9 cellular contexts compared by ENCODE assay signal in genomic region chr14:95536036-95536577, GRCh38. TPM values are rescaled to one million over a fixed set of nuclear protein-coding genes. Genes with fewer than 3 reads are reported as not detected.
DNase-seq lines count a peak whose midpoint lies in the region; ATAC-seq and TF ChIP-seq lines count a peak whose summit lies in the region.
"Had no signal": no experiment of that assay in that cellular context is flagged by ENCODE, and none has a peak within 500 bp of the region (broad histone marks: within the 10 kb centered on the region; RNA-seq: fewer than 3 reads in every experiment).

No MANE protein-coding gene starts in this region.

- no peaks in the 10 kb centered on the region for H3K27me3 ChIP-seq in hepatocyte

- H3K4me3 Mint-ChIP-seq in activated B cell treated with CpG ODN at 0.5 μM for 24 hours: peak overlapping the region; percentile 92
- H3K4me3 Mint-ChIP-seq in stimulated activated naive B cell treated with anti-CD40 and anti-IgM and Interleukin-4, amounts not matched to agents 10 μg/mL and 1 μg/mL and 100 μg/mL, for 72 hours: peak overlapping the region; percentile 98 to 99

- H3K4me3 ChIP-seq in hepatocyte: peak overlapping the region; percentile 41

- H4K20me1 ChIP-seq in hepatocyte (ENCODE audit: insufficient read depth, poor library complexity, severe bottlenecking): peaks cover 26% of the 10 kb centered on the region

- intact Hi-C loops in activated B cell treated with CpG ODN at 0.5 μM for 24 hours (cut with micrococcal nuclease): loop anchor here (10.0 kb wide), 1 partner anchor 1361 kb away; the partner anchor contains the start of gene PPP4R4

- ATAC-seq in activated B cell treated with CpG ODN at 0.5 μM for 24 hours (ENCODE audit: low read depth): no peak
- ATAC-seq in stimulated activated naive B cell treated with anti-CD40 and anti-IgM and Interleukin-4, amounts not matched to agents 10 μg/mL and 1 μg/mL and 100 μg/mL, for 72 hours (replicated peaks): no peak
- no peak for ATAC-seq in GM21447 (IDR thresholded peaks at IDR 0.05; ENCODE audit: unreplicated experiment)

- 32% methylated on average over 4 of the region's 4 CpGs for WGBS in hepatocyte (ENCODE audit: low lambda C conversion rate, missing lambda C conversion rate)

- H3K9me2 ChIP-seq in hepatocyte (replicated peaks; ENCODE audit: insufficient read depth): no peaks in the 10 kb centered on the region

- POLR2A ChIA-PET in activated B cell treated with CpG ODN at 0.5 μM for 24 hours (lab: Charles Lee): interaction anchor here (0.6 to 3.6 kb wide), 4 partner anchors 15 to 119 kb away, joined by 3 to 52 read pairs (median 7); no protein-coding TSS in a partner anchor

- H3K36me3 Mint-ChIP-seq in activated B cell treated with CpG ODN at 0.5 μM for 24 hours (ENCODE audit: low read depth): peaks cover 17% of the 10 kb centered on the region
- peaks cover 5 to 15% of the 10 kb centered on the region in 2 donors for H3K36me3 Mint-ChIP-seq in stimulated activated naive B cell treated with anti-CD40 and anti-IgM and Interleukin-4, amounts not matched to agents 10 μg/mL and 1 μg/mL and 100 μg/mL, for 72 hours

- peaks cover 90% of the 10 kb centered on the region for H3K79me2 ChIP-seq in hepatocyte

- CTCF ChIA-PET in activated B cell treated with CpG ODN at 0.5 μM for 24 hours (lab: Charles Lee): interaction anchor here (1.2 to 1.9 kb wide), 2 partner anchors 94 to 109 kb away, joined by 4 to 6 read pairs; no protein-coding TSS in a partner anchor

- TF ChIP-seq CTCF in activated B cell treated with CpG ODN at 0.5 μM for 24 hours (IDR thresholded peaks at IDR 0.05) (no peak), hepatocyte (IDR thresholded peaks at IDR 0.05; ENCODE audit: poor library complexity) (no peak)

- H3K27ac ChIP-seq in hepatocyte: peak overlapping the region; percentile 53

- H3K9me3 ChIP-seq in hepatocyte (ENCODE audit: low read depth): no peaks in the 10 kb centered on the region

- no peak overlapping the region for H2AFZ ChIP-seq in hepatocyte

- H3K4me1 ChIP-seq in hepatocyte (ENCODE audit: insufficient read depth): peaks cover 45% of the 10 kb centered on the region

- H3K4me2 ChIP-seq in hepatocyte: peak overlapping the region; percentile 88

- no peaks in the 10 kb centered on the region for H3K36me3 ChIP-seq in hepatocyte (replicated peaks; ENCODE audit: insufficient read depth, low read depth)

- H3K27me3 Mint-ChIP-seq in activated B cell treated with CpG ODN at 0.5 μM for 24 hours: no peaks in the 10 kb centered on the region
- H3K27me3 Mint-ChIP-seq in stimulated activated naive B cell treated with anti-CD40 and anti-IgM and Interleukin-4, amounts not matched to agents 10 μg/mL and 1 μg/mL and 100 μg/mL, for 72 hours: no peaks in the 10 kb centered on the region

- DNase-seq in NCI-H2227 (lab: John Stamatoyannopoulos, UW; ENCODE audit: unreplicated experiment) (peak; percentile 35), NCI-H2227 treated with DMSO at 0.1 percent for 48 hours (lab: John Stamatoyannopoulos, UW) (no peak), activated B cell treated with CpG ODN at 0.5 μM for 24 hours (no peak), hepatocyte (ENCODE audit: low spot score) (no peak), SHP77 treated with DMSO at 0.1 percent for 48 hours (lab: John Stamatoyannopoulos, UW) (no peak), nucleus accumbens (lab: John Stamatoyannopoulos, UW) (no peak)
- DNase-seq in stimulated activated naive B cell treated with anti-CD40 and anti-IgM and Interleukin-4, amounts not matched to agents 10 μg/mL and 1 μg/mL and 100 μg/mL, for 72 hours: no peak
- DNase-seq: ACHN had no signal

- H3K9me3 Mint-ChIP-seq in activated B cell treated with CpG ODN at 0.5 μM for 24 hours: no peaks in the 10 kb centered on the region
- no peaks in the 10 kb centered on the region for H3K9me3 Mint-ChIP-seq in stimulated activated naive B cell treated with anti-CD40 and anti-IgM and Interleukin-4, amounts not matched to agents 10 μg/mL and 1 μg/mL and 100 μg/mL, for 72 hours

- H3K4me1 Mint-ChIP-seq in activated B cell treated with CpG ODN at 0.5 μM for 24 hours: peaks cover 46% of the 10 kb centered on the region
- peaks cover 41 to 52% of the 10 kb centered on the region in 2 donors for H3K4me1 Mint-ChIP-seq in stimulated activated naive B cell treated with anti-CD40 and anti-IgM and Interleukin-4, amounts not matched to agents 10 μg/mL and 1 μg/mL and 100 μg/mL, for 72 hours

- H3K27ac Mint-ChIP-seq in activated B cell treated with CpG ODN at 0.5 μM for 24 hours: no peak overlapping the region
- H3K27ac Mint-ChIP-seq in stimulated activated naive B cell treated with anti-CD40 and anti-IgM and Interleukin-4, amounts not matched to agents 10 μg/mL and 1 μg/mL and 100 μg/mL, for 72 hours: peak overlapping the region; percentile 93

RNA-seq across cellular contexts. Expression of gene GLRX5, which starts 1.3 kb away (rescaled TPM):
- total RNA-seq in activated B cell treated with CpG ODN at 0.5 μM for 24 hours (20.5 and 22.4 TPM in 2 replicates), hepatocyte (50.0 and 63.5 TPM in 2 replicates)
- polyA plus RNA-seq in hepatocyte: 94.5 and 105 TPM in 2 replicates

RNA-seq across cellular contexts. Expression of gene SYNE3, which starts 19.7 kb away (rescaled TPM):
- total RNA-seq in activated B cell treated with CpG ODN at 0.5 μM for 24 hours: 95.6 and 104 TPM in 2 replicates
- total RNA-seq in hepatocyte: 2.0 and 2.4 TPM in 2 replicates
- polyA plus RNA-seq in hepatocyte: 0.16 and 1.3 TPM in 2 replicates

Comparison
In these comparisons a context has a peak if more than half of its experiments do, and no peak if none do; other contexts are left out.
1. RNA of gene SYNE3, which starts 19.7 kb away (total RNA-seq): 95.6 to 104 TPM in activated B cell treated with CpG ODN at 0.5 μM for 24 hours; 2.0 to 2.4 TPM in hepatocyte; every median in the first group is over 10 times any median in the second.